Comparison of ENCODE assay signal across 1 cellular context in the genomic region with DNA sequence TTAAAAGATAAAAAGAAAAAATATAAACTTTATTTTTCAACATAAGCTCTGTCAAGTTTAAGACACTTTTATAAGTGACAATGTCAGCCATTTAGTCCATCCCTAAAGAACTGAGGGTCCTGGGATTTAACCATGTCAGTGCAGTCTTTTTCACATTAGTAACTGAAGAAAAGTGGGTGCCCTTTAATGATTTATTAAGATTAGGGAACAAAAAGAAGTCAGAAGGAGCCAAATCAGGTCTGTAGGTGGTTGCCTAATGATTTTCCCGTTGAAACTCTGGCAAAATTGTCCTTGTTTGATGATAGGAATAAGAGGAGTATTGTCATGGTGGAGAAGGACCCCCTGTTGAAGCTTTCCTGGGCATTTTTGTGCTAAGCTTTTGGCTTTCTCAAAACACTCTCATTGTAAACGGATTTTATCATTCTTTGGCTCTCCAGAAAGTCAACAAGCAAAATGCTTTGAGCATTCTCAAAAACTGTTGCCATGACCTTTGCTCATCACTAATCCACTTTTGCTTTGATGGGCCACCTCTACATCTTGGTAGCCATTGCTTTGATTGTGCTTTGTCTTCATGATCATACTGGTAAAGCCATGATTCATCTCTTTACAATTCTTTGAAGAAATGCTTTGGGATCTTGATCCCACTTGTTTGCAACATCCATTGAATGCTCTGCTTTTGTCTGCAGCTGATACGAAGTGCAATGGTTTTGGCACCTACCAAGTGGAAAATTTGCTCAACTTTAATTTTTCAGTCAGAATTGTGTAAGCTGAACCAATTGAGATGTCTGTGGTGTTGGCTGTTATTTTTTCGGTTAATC.
TF ChIP-seq lines count a peak whose summit lies in the region.

No MANE protein-coding gene starts in this region.

TF ChIP-seq in HepG2, 621 proteins besides CTCF, POLR2A, EP300 and RAD21 (continued from another document):
- TF ChIP-seq REST (IDR thresholded peaks at IDR 0.05; ENCODE audit: borderline replicate concordance in 1 of 2, low read depth in 1 of 2, low read length in 2 of 2) (peak in 1 of 2 experiments; percentile 29; a peak in 1 of 4 replicates), IRF2 (CRISPR knock-in tag; IDR thresholded peaks at IDR 0.05) (peak; percentile 82; the same call in 1 of the 2 replicates), ZNF788 (CRISPR knock-in tag; IDR thresholded peaks at IDR 0.05; ENCODE audit: borderline replicate concordance) (peak; percentile 62; the same call in 1 of the 2 replicates), HCFC1 (IDR thresholded peaks at IDR 0.05; ENCODE audit: low read depth, low read length) (no peak), ETV6 (CRISPR knock-in tag; conservative IDR thresholded peaks at IDR 0.05) (no peak), HNF1B (CRISPR knock-in tag; IDR thresholded peaks at IDR 0.05) (peak; percentile 61; the same call in 1 of the 2 replicates), ISL2 (CRISPR knock-in tag; IDR thresholded peaks at IDR 0.05) (peak; percentile 100), TBX3 (IDR thresholded peaks at IDR 0.05; ENCODE audit: borderline replicate concordance) (peak; percentile 95), ZNF12 (CRISPR knock-in tag; IDR thresholded peaks at IDR 0.05) (peak; percentile 65; the same call in 1 of the 2 replicates)
TF ChIP-seq in HepG2: peak in this region for 201.
